8 cellular contexts compared by ENCODE assay signal in genomic region chr4:55346851-55347255, GRCh38. TPM values are rescaled to one million over a fixed set of nuclear protein-coding genes. Genes with fewer than 3 reads are reported as not detected.
DNase-seq lines count a peak whose midpoint lies in the region; ATAC-seq and TF ChIP-seq lines count a peak whose summit lies in the region.

No MANE protein-coding gene starts in this region.

- peaks cover 2% of the 10 kb centered on the region for H3K36me3 ChIP-seq in NT2/D1 (ENCODE audit: insufficient read depth, insufficient read length, low read length)
- H3K36me3 ChIP-seq in osteoblast (ENCODE audit: insufficient read depth, low read length), result no peaks in the 10 kb centered on the region

- ATAC-seq in GM18867 (IDR thresholded peaks at IDR 0.05; ENCODE audit: unreplicated experiment) (peak; percentile 2), GM19035 (IDR thresholded peaks at IDR 0.05; ENCODE audit: unreplicated experiment) (no peak)

- H3K4me1 ChIP-seq in NT2/D1 (ENCODE audit: insufficient read depth, insufficient read length) (no peaks in the 10 kb centered on the region), osteoblast (ENCODE audit: insufficient read depth, low read length) (peaks cover 23% of the 10 kb centered on the region)

- H3K9ac ChIP-seq in NT2/D1 (ENCODE audit: insufficient read length, low read depth), result peak overlapping the region; percentile 86

- H3K9me3 ChIP-seq in NT2/D1 (ENCODE audit: insufficient read depth, low read length) (peaks cover 8% of the 10 kb centered on the region; the same call in 1 of the 2 replicates), osteoblast (ENCODE audit: low read depth, low read length) (no peaks in the 10 kb centered on the region)

- peak overlapping the region; percentile 99 for H2AFZ ChIP-seq in osteoblast (ENCODE audit: low read length)

- H3K4me3 ChIP-seq in NT2/D1 (ENCODE audit: insufficient read length, low read depth), result peak overlapping the region; percentile 60
- peak overlapping the region; percentile 89 for H3K4me3 ChIP-seq in osteoblast (ENCODE audit: insufficient read depth, low read length)

- no peak for DNase-seq in NT2/D1 (ENCODE audit: low read depth, low spot score)
- DNase-seq in epithelial cell of prostate (ENCODE audit: low read depth, low spot score), result no peak
- no peak for DNase-seq in osteoblast (ENCODE audit: insufficient read length, low spot score, missing footprints)
- no peak for DNase-seq in NCI-H1417 (lab: John Stamatoyannopoulos, UW)
- DNase-seq in activated effector memory CD4-positive, alpha-beta T cell treated with anti-CD3 and anti-CD28 coated beads, Interleukin-2, amount 50 U/mL, for 16 hours, result no peak
- no peak for DNase-seq in stimulated activated CD4-positive, alpha-beta T cell treated with anti-CD3 and anti-CD28 coated beads, Interleukin-4, amount 100 ng/mL, for 4 hours

- H3K27me3 ChIP-seq in NT2/D1 (ENCODE audit: insufficient read depth, insufficient read length) (no peaks in the 10 kb centered on the region), osteoblast (ENCODE audit: insufficient read depth, low read length) (no peaks in the 10 kb centered on the region)

- peak overlapping the region; percentile 61 for H3K27ac ChIP-seq in epithelial cell of prostate
- H3K27ac ChIP-seq in osteoblast (ENCODE audit: low read depth, low read length), result peak overlapping the region; percentile 75

- H4K20me1 ChIP-seq in osteoblast (ENCODE audit: insufficient read depth, low read length), result no peaks in the 10 kb centered on the region

- TF ChIP-seq CTCF in osteoblast (IDR thresholded peaks at IDR 0.05; ENCODE audit: extremely low read depth, low read depth, low read length), result no peak

- peak overlapping the region; percentile 98 for H3K4me2 ChIP-seq in osteoblast (ENCODE audit: insufficient read depth, low read length)

- peaks cover 4% of the 10 kb centered on the region for H3K79me2 ChIP-seq in osteoblast (ENCODE audit: insufficient read depth, low read length)

RNA-seq across cellular contexts. Expression of gene SRD5A3, which starts 0.8 kb away (rescaled TPM):
- total RNA-seq in osteoblast, result 10.6 and 13.0 TPM in 2 replicates

RNA-seq across cellular contexts. Expression of gene TMEM165, which starts 48.9 kb away (rescaled TPM):
- total RNA-seq in osteoblast, result 151 and 163 TPM in 2 replicates
